8 cellular contexts compared by ENCODE assay signal in the genomic region with DNA sequence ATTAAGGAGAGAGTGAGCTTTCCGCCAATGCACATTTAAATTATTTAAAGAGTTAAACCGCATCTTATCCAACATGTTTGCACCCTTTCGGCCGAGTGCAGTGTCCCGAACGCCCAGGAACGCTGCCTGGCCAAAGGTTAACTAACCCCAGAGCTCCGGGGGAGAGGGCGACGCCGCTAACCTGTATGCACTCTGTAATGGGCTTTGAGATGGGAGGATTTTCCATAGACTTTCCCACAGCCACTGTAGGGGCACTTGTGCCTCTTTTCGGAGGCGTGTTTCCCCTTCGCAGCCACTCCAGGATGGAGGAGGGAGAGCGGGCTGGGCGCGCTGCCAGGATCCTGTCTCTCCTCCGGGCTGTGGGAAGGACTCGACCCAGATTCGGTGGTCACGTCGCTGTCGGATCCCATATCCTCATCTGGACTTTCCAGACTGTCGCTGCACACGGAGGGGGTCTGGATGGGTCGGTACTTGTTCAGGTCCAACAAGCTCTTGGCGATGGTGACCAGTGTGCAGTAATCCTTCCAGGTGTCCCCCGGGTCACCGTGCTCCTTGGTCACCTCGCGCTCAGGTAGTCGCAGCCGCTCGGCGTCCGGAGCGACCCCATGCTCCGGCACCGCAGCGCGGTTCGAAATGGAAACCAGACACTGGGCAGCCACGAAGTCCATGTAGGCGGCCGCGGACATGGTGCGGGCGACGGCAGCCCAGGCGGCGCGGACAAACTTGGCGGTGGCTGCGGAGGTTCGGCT. TPM values are rescaled to one million over a fixed set of nuclear protein-coding genes. Genes with fewer than 3 reads are reported as not detected.
DNase-seq lines count a peak whose midpoint lies in the region; ATAC-seq, FAIRE-seq and TF ChIP-seq lines count a peak whose summit lies in the region.

No MANE protein-coding gene starts in this region.

- H3K4me3 ChIP-seq in SJSA1: peak overlapping the region; percentile 88
- H3K4me3 ChIP-seq in adrenal gland: peak overlapping the region; percentile 66 to 99 (median 87)
- peak overlapping the region; percentile 38 to 77 for H3K4me3 ChIP-seq in neuronal stem cell (ENCODE audit: low read length in 2 of 2)

- H3K4me3 Mint-ChIP-seq in glutamatergic neuron (ENCODE audit: unreplicated experiment): peak overlapping the region; percentile 87

- peaks cover 1% of the 10 kb centered on the region for H3K9me3 Mint-ChIP-seq in glutamatergic neuron (ENCODE audit: unreplicated experiment)

- DNase-seq in DMS 273 (lab: John Stamatoyannopoulos, UW; ENCODE audit: unreplicated experiment): peak; percentile 88
- peak; percentile 74 to 78 for DNase-seq in SJSA1 (ENCODE audit: low read depth in 1 of 2, low spot score in 2 of 2)
- peak; percentile 91 to 96 (median 93) for DNase-seq in adrenal gland
- peak; percentile 27 for DNase-seq in glutamatergic neuron
- DNase-seq in neuronal stem cell (ENCODE audit: low spot score): no peak
- DNase-seq in D721Med (ENCODE audit: insufficient read length, low spot score): no peak

- no peaks in the 10 kb centered on the region for H3K27me3 ChIP-seq in SJSA1 (replicated peaks)
- no peaks in the 10 kb centered on the region for H3K27me3 ChIP-seq in adrenal gland
- H3K27me3 ChIP-seq in neuronal stem cell (ENCODE audit: control insufficient read depth in 3 of 3, insufficient read depth in 3 of 3, low read depth in 1 of 3, low read length in 3 of 3): peaks cover 15 to 92% (median 42%) of the 10 kb centered on the region in 3 experiments

- no peaks in the 10 kb centered on the region for H3K9me3 ChIP-seq in SJSA1 (replicated peaks)
- no peaks in the 10 kb centered on the region for H3K9me3 ChIP-seq in adrenal gland (replicated peaks in 1 of 3)
- peaks cover 0 to 2% of the 10 kb centered on the region in 2 donors for H3K9me3 ChIP-seq in neuronal stem cell (replicated peaks in 1 of 2; ENCODE audit: control insufficient read depth in 2 of 2, insufficient read depth in 1 of 2, low read depth in 1 of 2, low read length in 2 of 2)

- peak overlapping the region; percentile 88 for H3K18ac ChIP-seq in neuronal stem cell (ENCODE audit: low read length)

- H2AK5ac ChIP-seq in neuronal stem cell (ENCODE audit: low read depth, low read length): peak overlapping the region; percentile 90

- peak overlapping the region; percentile 87 for H2AFZ ChIP-seq in neuronal stem cell (ENCODE audit: low read length)

- peak overlapping the region; percentile 66 for H2BK120ac ChIP-seq in neuronal stem cell (ENCODE audit: low read depth, low read length)

- peak overlapping the region; percentile 88 for H3K23ac ChIP-seq in neuronal stem cell (ENCODE audit: low read depth, low read length, poor library complexity)

- H3K27ac ChIP-seq in SJSA1 (peak overlapping the region; percentile 97), adrenal gland (peak overlapping the region; percentile 99 to 100 (median 99)), neuronal stem cell (replicated peaks; ENCODE audit: low read length) (no peak overlapping the region)

- peak overlapping the region; percentile 66 for H3K9ac ChIP-seq in neuronal stem cell (ENCODE audit: low read depth, low read length, poor library complexity)

- no peak overlapping the region for H3K27ac Mint-ChIP-seq in glutamatergic neuron (ENCODE audit: unreplicated experiment)

- no peak overlapping the region for H3K14ac ChIP-seq in neuronal stem cell (ENCODE audit: low read length)

- peak overlapping the region; percentile 95 for H3K4me2 ChIP-seq in neuronal stem cell (ENCODE audit: insufficient read depth, low read length, poor library complexity, severe bottlenecking)

- peaks cover 4% of the 10 kb centered on the region for H3K4me1 Mint-ChIP-seq in glutamatergic neuron (ENCODE audit: low read depth, unreplicated experiment)

- peak overlapping the region; percentile 47 for H2BK15ac ChIP-seq in neuronal stem cell (ENCODE audit: low read length)

- peak; percentile 16 to 66 for TF ChIP-seq POLR2A in adrenal gland (IDR thresholded peaks at IDR 0.05)

- peak in 1 of 6 experiments; percentile 20 for TF ChIP-seq CTCF in adrenal gland (IDR thresholded peaks at IDR 0.05)
- no peak for TF ChIP-seq CTCF in glutamatergic neuron (IDR thresholded peaks at IDR 0.05; ENCODE audit: partially characterized antibody, unreplicated experiment)
- TF ChIP-seq CTCF in D721Med (IDR thresholded peaks at IDR 0.05; ENCODE audit: insufficient read depth, missing control alignments): no peak

- H4K91ac ChIP-seq in neuronal stem cell (ENCODE audit: low read depth, low read length, poor library complexity): no peak overlapping the region

- H3K4me1 ChIP-seq in SJSA1 (replicated peaks) (peaks cover 31% of the 10 kb centered on the region), adrenal gland (replicated peaks in 1 of 2) (peaks cover 35 to 62% of the 10 kb centered on the region in 2 donors), neuronal stem cell (ENCODE audit: control insufficient read depth in 2 of 2, insufficient read depth in 1 of 2, low read depth in 1 of 2, low read length in 2 of 2) (peaks cover 4 to 8% of the 10 kb centered on the region in 2 donors)

- no peaks in the 10 kb centered on the region for H3K79me1 ChIP-seq in neuronal stem cell (ENCODE audit: low read depth, low read length)

- H3K36me3 Mint-ChIP-seq in glutamatergic neuron (ENCODE audit: unreplicated experiment): no peaks in the 10 kb centered on the region

- peak; percentile 3 for ATAC-seq in HG03196 (IDR thresholded peaks at IDR 0.05; ENCODE audit: unreplicated experiment)
- ATAC-seq in activated CD4-positive, CD25-positive, alpha-beta regulatory T cell treated with anti-CD3 and anti-CD28 coated beads, Interleukin-2, amount 50 U/mL, for 24 hours: no peak

- FAIRE-seq in D721Med (lab: Jason Lieb, UNC): no peak

- H2BK5ac ChIP-seq in neuronal stem cell (ENCODE audit: low read length): no peak overlapping the region

- H3K36me3 ChIP-seq in SJSA1 (peaks cover 9% of the 10 kb centered on the region), adrenal gland (replicated peaks in 1 of 2) (no peaks in the 10 kb centered on the region), neuronal stem cell (replicated peaks in 1 of 2; ENCODE audit: control insufficient read depth in 2 of 2, insufficient read depth in 2 of 2, low read length in 2 of 2) (no peaks in the 10 kb centered on the region)

- H2BK12ac ChIP-seq in neuronal stem cell (ENCODE audit: low read length): no peak overlapping the region

- intact Hi-C loops in adrenal gland (cut with DNase I): loop anchor here (5.0 to 10.0 kb wide), 3 partner anchors 69 to 192 kb away; no protein-coding TSS in a partner anchor

- no peak overlapping the region for H3K4ac ChIP-seq in neuronal stem cell (ENCODE audit: low read length)

- 0 to 1% (median 0%) methylated on average over 13 to 55 of the region's 55 CpGs for WGBS in adrenal gland, 4 donors
- WGBS in neuronal stem cell (ENCODE audit: extremely low coverage in 2 of 2, insufficient read length in 2 of 2, insufficient replicate concordance in 1 of 2), 2 donors: no CpG with 5 or more reads among the region's 55 CpGs

- H4K8ac ChIP-seq in neuronal stem cell (ENCODE audit: low read depth, low read length): no peak overlapping the region

- peaks cover 16% of the 10 kb centered on the region for H3K27me3 Mint-ChIP-seq in glutamatergic neuron (ENCODE audit: unreplicated experiment)

RNA-seq across cellular contexts. Expression of a gene that starts 1.6 kb away (rescaled TPM):
- 3.2 and 5.9 TPM in 2 replicates for total RNA-seq in SJSA1 (2014; rRNA removed; shearing (Covaris generic))
- 10 to 100 TPM; 34.3 to 80.7 (median 45.3) TPM for total RNA-seq in adrenal gland
- 10 to 100 TPM; 16.8 to 34.1 (median 17.1) TPM for polyA plus RNA-seq in adrenal gland
- 0.25 TPM for total RNA-seq in glutamatergic neuron (ENCODE audit: unreplicated experiment)
- polyA plus RNA-seq in neuronal stem cell (2013, experiment 1 of 2): 0.28 TPM
- 0.28 TPM for polyA plus RNA-seq in neuronal stem cell (2013, experiment 2 of 2)

Comparison
In these comparisons a context has a peak if more than half of its experiments do, and no peak if none do; other contexts are left out.
1. DNase-seq: peak in DMS 273 (single experiment), SJSA1 (2 of 2), adrenal gland (7 of 7) and glutamatergic neuron (single experiment); none in neuronal stem cell (single experiment) and D721Med (single experiment).
2. Peak in every context shown above with its lines, with median percentiles within 50 percentile points of each other: H3K4me3 ChIP-seq.